ENCODE assay signal across 8 cellular contexts in genomic region chr5:20528471-20528870, GRCh38.
"Had no signal": no experiment of that assay in that cellular context is flagged by ENCODE, and none has a peak within 500 bp of the region (broad histone marks: within the 10 kb centered on the region; RNA-seq: fewer than 3 reads in every experiment).

No MANE protein-coding gene starts in this region.

- H3K36me3 ChIP-seq: HAP-1 had no signal

- DNase-seq: GM23248, GOT3, H7, HFFc6, IMR-90 had no signal

- H3K4me1 ChIP-seq: HAP-1 had no signal

- H3K27ac ChIP-seq: GM23248 had no signal

- H3K4me3 ChIP-seq: GM23248, HAP-1, K562 had no signal

- H3K9me3 ChIP-seq: HAP-1 had no signal

- ATAC-seq: HCT116, K562 had no signal
